21 cellular contexts compared by ENCODE assay signal in the genomic region with DNA sequence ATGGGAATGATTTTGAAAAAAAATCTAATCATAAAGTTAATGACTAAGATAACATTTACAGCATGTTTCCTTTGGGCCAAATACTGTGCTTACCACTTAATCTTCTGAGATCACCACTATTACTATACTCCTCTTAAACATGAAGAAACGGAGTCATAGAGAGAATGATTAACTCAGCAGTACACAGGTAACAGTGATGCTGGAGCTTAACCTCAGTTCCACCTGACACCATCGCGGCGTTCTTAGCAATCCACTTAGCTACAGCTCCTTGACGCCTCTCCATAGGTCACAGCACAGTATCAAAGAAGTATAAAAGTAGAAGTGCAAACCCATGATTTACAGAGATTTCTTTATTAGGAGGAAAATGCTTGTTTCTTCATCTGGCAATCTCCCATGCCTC.
"Had no signal": no experiment of that assay in that cellular context is flagged by ENCODE, and none has a peak within 500 bp of the region (broad histone marks: within the 10 kb centered on the region; RNA-seq: fewer than 3 reads in every experiment).

No MANE protein-coding gene starts in this region.

- H3K9me3 ChIP-seq: esophagus squamous epithelium, lower lobe of right lung, prostate gland, thoracic aorta, transverse colon, upper lobe of right lung, uterus had no signal

- H3K4me1 Mint-ChIP-seq: naive thymus-derived CD8-positive, alpha-beta T cell; neural crest cell; stimulated activated naive B cell treated with anti-CD40 and anti-IgM and Interleukin-4, amounts not matched to agents 10 μg/mL and 1 μg/mL and 100 μg/mL, for 72 hours had no signal

- H3K36me3 ChIP-seq: esophagus squamous epithelium, lower lobe of right lung, prostate gland, thoracic aorta, transverse colon, upper lobe of right lung, uterus had no signal

- H3K4me3 ChIP-seq: coronary artery, esophagus squamous epithelium, lower lobe of right lung, prostate gland, skin epidermis, thoracic aorta, transverse colon, upper lobe of right lung, uterus had no signal

- H3K79me2 ChIP-seq: parathyroid adenoma had no signal

- H3K27ac Mint-ChIP-seq: naive thymus-derived CD8-positive, alpha-beta T cell; stimulated activated naive B cell treated with anti-CD40 and anti-IgM and Interleukin-4, amounts not matched to agents 10 μg/mL and 1 μg/mL and 100 μg/mL, for 72 hours; stimulated activated naive CD8-positive, alpha-beta T cell treated with anti-CD3 and anti-CD28 coated beads, Interleukin-15, Interleukin-2, amounts not matched to agents 100 ng/mL and 50 ng/mL, for 24 hours had no signal

- DNase-seq: effector memory CD4-positive, alpha-beta T cell; erythroblast; esophagus squamous epithelium; left colon; left ventricle myocardium superior; lower lobe of right lung; naive thymus-derived CD8-positive, alpha-beta T cell; right cardiac atrium; stimulated activated CD4-positive, alpha-beta T cell treated with anti-CD3 and anti-CD28 coated beads, Interleukin-15, amount 100 ng/mL, for 24 hours; stimulated activated CD4-positive, alpha-beta T cell treated with anti-CD3 and anti-CD28 coated beads, Interleukin-2, amount 100 ng/mL, for 48 hours; stimulated activated naive B cell treated with anti-CD40 and anti-IgM and Interleukin-4, amounts not matched to agents 10 μg/mL and 1 μg/mL and 100 μg/mL, for 72 hours; transverse colon; upper lobe of right lung; uterus had no signal

- H3K4me3 Mint-ChIP-seq: naive thymus-derived CD8-positive, alpha-beta T cell; neural crest cell; stimulated activated naive B cell treated with anti-CD40 and anti-IgM and Interleukin-4, amounts not matched to agents 10 μg/mL and 1 μg/mL and 100 μg/mL, for 72 hours; stimulated activated naive CD8-positive, alpha-beta T cell treated with anti-CD3 and anti-CD28 coated beads, Interleukin-15, Interleukin-2, amounts not matched to agents 100 ng/mL and 50 ng/mL, for 24 hours had no signal

- H3K9ac ChIP-seq: parathyroid adenoma had no signal

- H3K27me3 ChIP-seq: esophagus squamous epithelium, transverse colon, upper lobe of right lung, uterus had no signal

- H3K27me3 Mint-ChIP-seq: naive thymus-derived CD8-positive, alpha-beta T cell; stimulated activated naive B cell treated with anti-CD40 and anti-IgM and Interleukin-4, amounts not matched to agents 10 μg/mL and 1 μg/mL and 100 μg/mL, for 72 hours; stimulated activated naive CD8-positive, alpha-beta T cell treated with anti-CD3 and anti-CD28 coated beads, Interleukin-15, Interleukin-2, amounts not matched to agents 100 ng/mL and 50 ng/mL, for 24 hours had no signal

- H3K36me3 Mint-ChIP-seq: naive thymus-derived CD8-positive, alpha-beta T cell; stimulated activated naive B cell treated with anti-CD40 and anti-IgM and Interleukin-4, amounts not matched to agents 10 μg/mL and 1 μg/mL and 100 μg/mL, for 72 hours had no signal

- H3K9me3 Mint-ChIP-seq: neural crest cell had no signal

- H2AFZ ChIP-seq: parathyroid adenoma had no signal

- H3K27ac ChIP-seq: coronary artery, esophagus squamous epithelium, lower lobe of right lung, parathyroid adenoma, prostate gland, skin epidermis, thoracic aorta, transverse colon, upper lobe of right lung, uterus had no signal

- ATAC-seq: left colon; left ventricle myocardium superior; lower lobe of right lung; naive thymus-derived CD8-positive, alpha-beta T cell; right cardiac atrium; stimulated activated naive B cell treated with anti-CD40 and anti-IgM and Interleukin-4, amounts not matched to agents 10 μg/mL and 1 μg/mL and 100 μg/mL, for 72 hours; upper lobe of right lung had no signal

- H3K4me1 ChIP-seq: esophagus squamous epithelium, lower lobe of right lung, parathyroid adenoma, prostate gland, transverse colon, upper lobe of right lung, uterus had no signal
